Comparison of ENCODE assay signal across 27 cellular contexts in the genomic region with DNA sequence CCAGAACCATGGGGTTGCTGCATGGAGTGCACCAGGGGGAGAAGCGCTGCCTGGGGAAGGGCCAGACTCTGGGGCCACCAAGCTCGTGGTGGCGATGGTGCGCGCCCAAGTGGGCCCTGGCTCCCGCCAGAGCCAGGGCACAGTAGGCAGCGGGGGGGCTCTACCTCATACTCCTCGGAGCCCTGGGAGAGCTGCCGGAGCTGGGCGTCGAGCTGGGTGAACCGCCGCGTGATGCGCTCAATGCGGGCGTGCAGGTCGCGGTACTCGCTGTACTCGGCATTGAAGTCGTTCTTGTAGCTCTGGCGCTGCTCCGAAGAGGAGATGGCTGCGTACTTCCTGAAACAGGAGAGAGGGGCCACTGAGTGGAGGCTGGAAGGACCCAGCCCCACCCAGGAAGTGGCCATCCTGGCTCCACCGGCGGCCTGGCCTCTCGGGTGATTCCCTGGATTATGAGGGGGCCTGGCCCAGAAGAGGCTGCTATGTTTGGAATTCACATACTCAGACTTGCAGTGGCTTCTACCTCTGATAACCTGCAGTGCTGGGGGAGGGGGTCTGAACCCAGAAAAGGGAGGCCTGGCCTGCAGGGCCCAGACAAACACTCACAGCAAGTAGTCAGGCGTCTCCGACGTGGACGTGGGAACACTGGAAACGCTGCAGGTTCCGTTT. TPM values are rescaled to one million over a fixed set of nuclear protein-coding genes. Genes with fewer than 3 reads are reported as not detected.
"Had no signal": no experiment of that assay in that cellular context is flagged by ENCODE, and none has a peak within 500 bp of the region (broad histone marks: within the 10 kb centered on the region; RNA-seq: fewer than 3 reads in every experiment).

No MANE protein-coding gene starts in this region.

- H3K4me3 ChIP-seq: ascending aorta, left lung, right lobe of liver, testis had no signal

- H3K4me3 Mint-ChIP-seq: activated naive CD4-positive, alpha-beta T cell treated with anti-CD3 and anti-CD28 coated beads, Interleukin-2, amount 50 U/mL, for 24 hours; immature natural killer cell; type B pancreatic cell had no signal

- H3K27me3 Mint-ChIP-seq: activated naive CD4-positive, alpha-beta T cell treated with anti-CD3 and anti-CD28 coated beads, Interleukin-2, amount 50 U/mL, for 24 hours; type B pancreatic cell had no signal

- H3K27ac ChIP-seq: ascending aorta, brain microvascular endothelial cell, foreskin keratinocyte, left lung, parathyroid adenoma, right lobe of liver, testis had no signal

- H3K27me3 ChIP-seq: ascending aorta, brain microvascular endothelial cell, foreskin keratinocyte, left lung, right lobe of liver, testis had no signal

- H3K9me3 ChIP-seq: ascending aorta, left lung, right lobe of liver, testis had no signal

- H3K9me3 Mint-ChIP-seq: activated naive CD4-positive, alpha-beta T cell treated with anti-CD3 and anti-CD28 coated beads, Interleukin-2, amount 50 U/mL, for 24 hours; nephron; type B pancreatic cell had no signal

- H3K27ac Mint-ChIP-seq: activated naive CD4-positive, alpha-beta T cell treated with anti-CD3 and anti-CD28 coated beads, Interleukin-2, amount 50 U/mL, for 24 hours; nephron; type B pancreatic cell had no signal

- H3K4me1 ChIP-seq: foreskin keratinocyte, parathyroid adenoma had no signal

- H2AFZ ChIP-seq: parathyroid adenoma had no signal

- DNase-seq: activated CD4-positive, alpha-beta T cell treated with anti-CD3 and anti-CD28 coated beads for 1 hour; activated gamma-delta T cell treated with Interleukin-2 at 50 U/mL for 16 hours; activated T-cell treated with anti-CD3 and anti-CD28 coated beads, Interleukin-2, amount 50 U/mL, for 1 hour; brain microvascular endothelial cell; central memory CD4-positive, alpha-beta T cell; effector memory CD4-positive, alpha-beta T cell; foreskin keratinocyte; immature natural killer cell; kidney glomerular epithelial cell; left lung; nucleus accumbens; small intestine; stimulated activated CD4-positive, alpha-beta T cell treated with anti-CD3 and anti-CD28 coated beads, Interleukin-15, amount 100 ng/mL, for 24 hours; stimulated activated CD4-positive, alpha-beta T cell treated with anti-CD3 and anti-CD28 coated beads, Interleukin-2, amount 100 ng/mL, for 48 hours; stimulated activated CD8-positive, alpha-beta memory T cell treated with anti-CD3 and anti-CD28 coated beads, Interleukin-4, amount 100 ng/mL, for 48 hours; stimulated activated naive CD4-positive, alpha-beta T cell; T-helper 1 cell; testis had no signal

RNA-seq across cellular contexts. Expression of a gene that starts 48.9 kb away (rescaled TPM):
- total RNA-seq: dermis microvascular lymphatic vessel endothelial cell, foreskin keratinocyte, glomerular endothelial cell, myocyte had no signal
- polyA plus RNA-seq: foreskin keratinocyte had no signal
